Comparison of ENCODE assay signal across 19 cellular contexts in the genomic region with DNA sequence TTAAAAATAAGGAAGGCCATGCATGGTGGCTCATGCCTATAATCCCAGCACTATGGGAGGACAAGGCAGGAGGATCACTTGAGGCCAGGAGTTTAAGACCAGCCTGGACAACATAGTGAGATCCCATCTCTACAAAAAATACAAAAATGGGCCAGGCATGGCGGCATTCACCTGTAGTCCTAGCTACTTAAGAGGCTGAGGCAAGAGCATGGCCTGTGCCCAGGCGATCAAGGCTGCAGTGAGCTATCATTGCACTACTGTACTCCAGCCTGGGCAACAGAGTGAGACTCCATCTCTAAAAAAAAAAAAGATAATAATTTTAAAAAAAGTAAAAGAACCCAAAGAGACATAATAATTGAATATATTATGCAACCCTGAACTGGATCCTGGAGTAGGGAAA.
"Had no signal": no experiment of that assay in that cellular context is flagged by ENCODE, and none has a peak within 500 bp of the region (broad histone marks: within the 10 kb centered on the region; RNA-seq: fewer than 3 reads in every experiment).

No MANE protein-coding gene starts in this region.

- H3K36me3 ChIP-seq: esophagus muscularis mucosa, gastroesophageal sphincter, heart left ventricle, lower lobe of right lung had no signal

- H3K27ac ChIP-seq: coronary artery, dorsolateral prefrontal cortex, esophagus muscularis mucosa, foreskin keratinocyte, gastroesophageal sphincter, heart left ventricle, lower lobe of right lung had no signal

- H3K4me3 ChIP-seq: coronary artery, dorsolateral prefrontal cortex, esophagus muscularis mucosa, gastroesophageal sphincter, heart left ventricle, lower lobe of right lung had no signal

- H3K4me1 ChIP-seq: esophagus muscularis mucosa, foreskin keratinocyte, gastroesophageal sphincter, heart left ventricle, lower lobe of right lung had no signal

- ATAC-seq: foreskin keratinocyte; gastroesophageal sphincter; heart left ventricle; left colon; left lobe of liver; left ventricle myocardium superior; lower lobe of right lung; naive thymus-derived CD4-positive, alpha-beta T cell had no signal

- DNase-seq: dermis blood vessel endothelial cell; dorsolateral prefrontal cortex; effector CD4-positive, alpha-beta T cell; effector memory CD4-positive, alpha-beta T cell; foreskin keratinocyte; heart left ventricle; hippocampal formation; kidney; kidney glomerular epithelial cell; left colon; left ventricle myocardium superior; lower lobe of right lung; mesenchymal stem cell; midbrain; naive thymus-derived CD4-positive, alpha-beta T cell had no signal

- H3K9me3 ChIP-seq: esophagus muscularis mucosa, heart left ventricle, lower lobe of right lung had no signal

- H3K27me3 ChIP-seq: dorsolateral prefrontal cortex, esophagus muscularis mucosa, foreskin keratinocyte had no signal
